25 cellular contexts compared by ENCODE assay signal in genomic region chr1:168613038-168613451, GRCh38. TPM values are rescaled to one million over a fixed set of nuclear protein-coding genes. Genes with fewer than 3 reads are reported as not detected.
A peak's percentile ranks its signal among the peaks of the same experiment; 100 is the strongest.
DNase-seq lines count a peak whose midpoint lies in the region; ATAC-seq and TF ChIP-seq lines count a peak whose summit lies in the region.
"Had no signal": no experiment of that assay in that cellular context is flagged by ENCODE, and none has a peak within 500 bp of the region (broad histone marks: within the 10 kb centered on the region; RNA-seq: fewer than 3 reads in every experiment).

No MANE protein-coding gene starts in this region.

- H3K4me1 ChIP-seq in right cardiac atrium (ENCODE audit: control insufficient read depth, insufficient read depth, low read length) (peaks cover 3% of the 10 kb centered on the region), sigmoid colon (peaks cover 0 to 45% (median 39%) of the 10 kb centered on the region in 4 donors), lower lobe of right lung (no peaks in the 10 kb centered on the region)

- H3K27me3 ChIP-seq in right cardiac atrium (ENCODE audit: control insufficient read depth, insufficient read depth) = no peaks in the 10 kb centered on the region
- H3K27me3 ChIP-seq in sigmoid colon = no peaks in the 10 kb centered on the region
- H3K27me3 ChIP-seq in lower lobe of right lung (ENCODE audit: low read depth) = no peaks in the 10 kb centered on the region
- H3K27me3 ChIP-seq: upper lobe of right lung had no signal

- intact Hi-C loops in right cardiac atrium (cut with DNase I) = no loop called here
- intact Hi-C loops in sigmoid colon (cut with DNase I) = loop anchor here (5.0 kb wide), 1 partner anchor 84 kb away; no protein-coding TSS in a partner anchor
- intact Hi-C loops in lower lobe of right lung (cut with DNase I) = no loop called here

- ATAC-seq in SK-N-SH treated with all-trans-retinoic acid at 6 μM for 48 hours (peak; percentile 52), right cardiac atrium (no peak), lower lobe of right lung (no peak)
- ATAC-seq: activated naive CD8-positive, alpha-beta T cell treated with anti-CD3 and anti-CD28 coated beads, Interleukin-2, amount 50 U/mL, for 24 hours; T-cell had no signal

- WGBS in right cardiac atrium = 62% methylated on average over 1 of the region's 1 CpG
- 85% methylated on average over 1 of the region's 1 CpG for WGBS in sigmoid colon, 2 donors

- H3K9me3 ChIP-seq in right cardiac atrium (ENCODE audit: control insufficient read depth, low read length) = no peaks in the 10 kb centered on the region
- no peaks in the 10 kb centered on the region for H3K9me3 ChIP-seq in sigmoid colon
- no peaks in the 10 kb centered on the region for H3K9me3 ChIP-seq in lower lobe of right lung
- H3K9me3 ChIP-seq: upper lobe of right lung had no signal

- no peak for TF ChIP-seq POLR2A in sigmoid colon (IDR thresholded peaks at IDR 0.05)

- DNase-seq in NCI-H1417 (lab: John Stamatoyannopoulos, UW) (peak; percentile 45 to 69 (median 64)), NCI-H1417 treated with DMSO at 0.1 percent for 48 hours (lab: John Stamatoyannopoulos, UW) (no peak), right cardiac atrium (no peak), sigmoid colon (no peak), islet precursor cell (no peak), lower lobe of right lung (no peak)
- no peak for DNase-seq in central memory CD4-positive, alpha-beta T cell
- DNase-seq: activated CD4-positive, alpha-beta memory T cell treated with anti-CD3 and anti-CD28 coated beads, Interleukin-2, amount 10 ng/mL, durations not matched to agents 7 days and 5 days; activated naive CD8-positive, alpha-beta T cell treated with anti-CD3 and anti-CD28 coated beads, Interleukin-2, amount 50 U/mL, for 24 hours; activated T-cell treated with anti-CD3 and anti-CD28 coated beads, Interleukin-2, amount 50 U/mL, for 48 hours; CD4-positive, CD25-positive, alpha-beta regulatory T cell; DMS79; NCI-H2029; NCI-H774; stimulated activated CD4-positive, alpha-beta T cell treated with anti-CD3 and anti-CD28 coated beads, Interleukin-15, amount 100 ng/mL, for 24 hours; stimulated activated naive CD4-positive, alpha-beta T cell treated with Interleukin-2 at 50 U/mL for 16 hours; T-cell; upper lobe of right lung had no signal

- H3K4me3 ChIP-seq in right cardiac atrium (ENCODE audit: low read length) = no peak overlapping the region
- no peak overlapping the region for H3K4me3 ChIP-seq in sigmoid colon
- no peak overlapping the region for H3K4me3 ChIP-seq in lower lobe of right lung
- H3K4me3 ChIP-seq: upper lobe of right lung had no signal

- no peak for TF ChIP-seq EP300 in sigmoid colon (IDR thresholded peaks at IDR 0.05)

- peak overlapping the region; percentile 51 for H3K27ac ChIP-seq in right cardiac atrium (ENCODE audit: low read length)
- H3K27ac ChIP-seq in sigmoid colon = peak overlapping the region; percentile 35 to 73 (median 55)
- no peak overlapping the region for H3K27ac ChIP-seq in lower lobe of right lung
- H3K27ac ChIP-seq: HL-60, upper lobe of right lung, VCaP had no signal

- H3K36me3 ChIP-seq in sigmoid colon = no peaks in the 10 kb centered on the region
- H3K36me3 ChIP-seq in lower lobe of right lung = no peaks in the 10 kb centered on the region
- H3K36me3 ChIP-seq: upper lobe of right lung had no signal

- no peak for TF ChIP-seq CTCF in sigmoid colon (IDR thresholded peaks at IDR 0.05)
- no peak for TF ChIP-seq CTCF in lower lobe of right lung (IDR thresholded peaks at IDR 0.05)

TF ChIP-seq in SK-N-SH treated with all-trans-retinoic acid at 6 μM for 48 hours, 23 proteins besides CTCF, POLR2A, EP300 and RAD21:
- TF ChIP-seq TCF4 (CRISPR knock-in tag; IDR thresholded peaks at IDR 0.05; ENCODE audit: borderline replicate concordance) (no peak), SNAI2 (CRISPR knock-in tag; IDR thresholded peaks at IDR 0.05) (no peak), TSHZ2 (CRISPR knock-in tag; IDR thresholded peaks at IDR 0.05) (no peak), ZFP3 (CRISPR knock-in tag; IDR thresholded peaks at IDR 0.05) (no peak)

RNA-seq across cellular contexts. Expression of gene XCL1, which starts 36.6 kb away (rescaled TPM):
- total RNA-seq in right cardiac atrium = under 1 TPM in 1 of 4 donors, not detected in 3; 0.38 TPM
- polyA plus RNA-seq in right cardiac atrium = 0.23 TPM
- under 1 TPM in 2 of 4 donors, not detected in 2; 0.33 to 0.83 TPM for total RNA-seq in sigmoid colon
- under 1 TPM in 1 of 3 donors, not detected in 2; 0.50 TPM for polyA plus RNA-seq in sigmoid colon
- 1.2 TPM for total RNA-seq in lower lobe of right lung
- total RNA-seq: A172; CD4-positive, CD25-positive, alpha-beta regulatory T cell; fibroblast of villous mesenchyme; H4; myocyte had no signal
- polyA plus RNA-seq: CD4-positive, CD25-positive, alpha-beta regulatory T cell had no signal

Comparison
In these comparisons a context has a peak if more than half of its experiments do, and no peak if none do; other contexts are left out.
1. DNase-seq: peak in NCI-H1417 (3 of 3); none in NCI-H1417 treated with DMSO at 0.1 percent for 48 hours (single experiment), right cardiac atrium (0 of 3), sigmoid colon (single experiment), islet precursor cell (single experiment), central memory CD4-positive, alpha-beta T cell (single experiment) and lower lobe of right lung (single experiment).